ENCODE assay signal across 23 cellular contexts in genomic region chr18:40283560-40283959, GRCh38.
DNase-seq lines count a peak whose midpoint lies in the region; ATAC-seq and TF ChIP-seq lines count a peak whose summit lies in the region.
"Had no signal": no experiment of that assay in that cellular context is flagged by ENCODE, and none has a peak within 500 bp of the region (broad histone marks: within the 10 kb centered on the region; RNA-seq: fewer than 3 reads in every experiment).

No MANE protein-coding gene starts in this region.

- H3K36me3 ChIP-seq in HEK293 (ENCODE audit: control insufficient read depth in 2 of 2, insufficient read depth in 1 of 2, low read length in 2 of 2), result no peaks in the 10 kb centered on the region
- H3K36me3 ChIP-seq in stomach, result no peaks in the 10 kb centered on the region
- H3K36me3 ChIP-seq: BLaER1 treated with 17β-estradiol and CSF1 and Interleukin-3, amounts not matched to agents 10 nM and 100 nM had no signal

- H3K27ac ChIP-seq in HEK293 (ENCODE audit: extremely low read depth, low read depth, low read length) (no peak overlapping the region), stomach (no peak overlapping the region)
- H3K27ac ChIP-seq: 22Rv1; A549; BLaER1 treated with 17β-estradiol and CSF1 and Interleukin-3, amounts not matched to agents 10 nM and 100 nM; C4-2B had no signal

- TF ChIP-seq CTCF in HEK293 (tag by site-specific recombination; IDR thresholded peaks at IDR 0.05) (no peak), stomach (IDR thresholded peaks at IDR 0.05) (no peak)

- CTCF ChIA-PET in HEK293 (lab: Yijun Ruan, JAX), result no interaction called here

- intact Hi-C loops in stomach (cut with DNase I; ENCODE audit: low total_unique reads), result no loop called here

- TF ChIP-seq EP300 in stomach (IDR thresholded peaks at IDR 0.05), result no peak

- POLR2A ChIA-PET in HEK293 (lab: Yijun Ruan, JAX), result no interaction called here

- WGBS in stomach, 5 donors, result 90 to 100% (median 95%) methylated on average over 2 of the region's 2 CpGs

- H3K4me3 ChIP-seq in HEK293 (ENCODE audit: low read depth, low read length) (no peak overlapping the region), stomach (no peak overlapping the region)
- H3K4me3 ChIP-seq: A549; BLaER1 treated with 17β-estradiol and CSF1 and Interleukin-3, amounts not matched to agents 10 nM and 100 nM; GM12878 had no signal

- H3K9me3 ChIP-seq in HEK293 (ENCODE audit: control insufficient read depth, insufficient read depth, low read depth, low read length), result no peaks in the 10 kb centered on the region
- no peaks in the 10 kb centered on the region for H3K9me3 ChIP-seq in stomach
- H3K9me3 ChIP-seq: A549; BLaER1 treated with 17β-estradiol and CSF1 and Interleukin-3, amounts not matched to agents 10 nM and 100 nM; Caco-2 had no signal

- no peak for TF ChIP-seq POLR2A in stomach (IDR thresholded peaks at IDR 0.05)

- no peaks in the 10 kb centered on the region for H3K27me3 ChIP-seq in stomach
- H3K27me3 ChIP-seq: BLaER1 treated with 17β-estradiol and CSF1 and Interleukin-3, amounts not matched to agents 10 nM and 100 nM had no signal

- H3K4me1 ChIP-seq in HEK293 (ENCODE audit: control insufficient read depth, insufficient read depth, low read length), result no peaks in the 10 kb centered on the region
- no peaks in the 10 kb centered on the region for H3K4me1 ChIP-seq in stomach
- H3K4me1 ChIP-seq: A549; BLaER1 treated with 17β-estradiol and CSF1 and Interleukin-3, amounts not matched to agents 10 nM and 100 nM; Caco-2 had no signal

- ATAC-seq in GM21825 (IDR thresholded peaks at IDR 0.05; ENCODE audit: unreplicated experiment), result no peak
- ATAC-seq: A549; CD8-positive, alpha-beta T cell; GM12878 had no signal

- DNase-seq in DMS 273 (lab: John Stamatoyannopoulos, UW; ENCODE audit: unreplicated experiment) (peak; percentile 2), DMS 273 treated with DMSO at 0.1 percent for 48 hours (lab: John Stamatoyannopoulos, UW) (no peak), amniotic epithelial cell (ENCODE audit: low read depth) (peak; percentile 5), stomach (no peak), midbrain (lab: John Stamatoyannopoulos, UW) (no peak)
- DNase-seq: AML-193; Caco-2; Calu3; CD4-positive, alpha-beta T cell; CD8-positive, alpha-beta T cell; DMS153; DMS53; DMS79; DND-41; EL; GDM1 had no signal

TF ChIP-seq in HEK293, 187 proteins besides CTCF, POLR2A, EP300 and RAD21:
- TF ChIP-seq ZBTB17 (tag by site-specific recombination; IDR thresholded peaks at IDR 0.05), result no peak
- peak; percentile 52 for TF ChIP-seq SETDB1 (IDR thresholded peaks at IDR 0.05; ENCODE audit: insufficient read length, low read length)
- TF ChIP-seq GFI1B (tag by site-specific recombination; IDR thresholded peaks at IDR 0.05), result no peak
- TF ChIP-seq REPIN1 (tag by site-specific recombination; IDR thresholded peaks at IDR 0.05; ENCODE audit: low read depth), result no peak
- TF ChIP-seq ZNF133 (tag by site-specific recombination; IDR thresholded peaks at IDR 0.05), result peak; percentile 68; the same call in 1 of the 2 replicates
- no peak for TF ChIP-seq ZNF280D (tag by site-specific recombination; IDR thresholded peaks at IDR 0.05)
- no peak for TF ChIP-seq ZFHX2 (tag by site-specific recombination; conservative IDR thresholded peaks at IDR 0.05)
- no peak for TF ChIP-seq BCL11A (tag by site-specific recombination; IDR thresholded peaks at IDR 0.05; ENCODE audit: low read depth)
- no peak for TF ChIP-seq ZNF214 (tag by site-specific recombination; IDR thresholded peaks at IDR 0.05; ENCODE audit: borderline replicate concordance)
- TF ChIP-seq ZNF274 (IDR thresholded peaks at IDR 0.05; ENCODE audit: low read length), result no peak
- TF ChIP-seq ZNF274 (tag by site-specific recombination; IDR thresholded peaks at IDR 0.05; ENCODE audit: borderline replicate concordance), result no peak
- TF ChIP-seq ZSCAN18 (tag by site-specific recombination; IDR thresholded peaks at IDR 0.05), result no peak

Comparison
In these comparisons a context has a peak if more than half of its experiments do, and no peak if none do; other contexts are left out.
1. DNase-seq: peak in DMS 273 (single experiment) and amniotic epithelial cell (single experiment); none in DMS 273 treated with DMSO at 0.1 percent for 48 hours (single experiment), stomach (single experiment) and midbrain (single experiment).